In genomic region chr4:83010522-83011318, GRCh38 we compare ENCODE assay signal across 8 cellular contexts. TPM values are rescaled to one million over a fixed set of nuclear protein-coding genes. Genes with fewer than 3 reads are reported as not detected.
A peak's percentile ranks its signal among the peaks of the same experiment; 100 is the strongest.
DNase-seq lines count a peak whose midpoint lies in the region; ATAC-seq and TF ChIP-seq lines count a peak whose summit lies in the region.

Gene LIN54 (minus strand): TSS chr4:83010823. CDS start chr4:82984844, 25,979 bp downstream.

- H3K27ac ChIP-seq in GM23338 (ENCODE audit: low read depth): no peak within 1 kb of the TSS
- H3K27ac ChIP-seq in adrenal gland: peak within 1 kb of the TSS; percentile 76 to 89 (median 88)
- H3K27ac ChIP-seq in upper lobe of right lung: peak within 1 kb of the TSS; percentile 91

- H3K27me3 ChIP-seq in GM23338 (ENCODE audit: insufficient read depth) (peaks cover 15% of the 10 kb centered on the region), adrenal gland (no peaks in the 10 kb centered on the region), upper lobe of right lung (no peaks in the 10 kb centered on the region)

- DNase-seq in ELR (ENCODE audit: low read depth) (peak; percentile 78), GM23338 (ENCODE audit: low spot score) (peak; percentile 73), M059J (ENCODE audit: low read depth) (peak; percentile 70), adrenal gland (peak; percentile 82 to 89 (median 89)), left cardiac atrium (peak; percentile 87), progenitor cell of endocrine pancreas (ENCODE audit: low spot score, unreplicated experiment) (peak; percentile 52), upper lobe of right lung (peak; percentile 93)

- peak within 1 kb of the TSS; percentile 85 for H3K4me3 ChIP-seq in GM23338
- peak within 1 kb of the TSS; percentile 66 to 78 (median 71) for H3K4me3 ChIP-seq in adrenal gland
- peak within 1 kb of the TSS; percentile 90 for H3K4me3 ChIP-seq in upper lobe of right lung

- 0 to 1% (median 1%) methylated on average over 14 to 54 of the region's 54 CpGs for WGBS in adrenal gland, 4 donors

- H3K27me3 Mint-ChIP-seq in GM23338 (ENCODE audit: insufficient read depth, low read depth, poor library complexity) (peaks cover 24% of the 10 kb centered on the region), progenitor cell of endocrine pancreas (no peaks in the 10 kb centered on the region)
- H3K27me3 Mint-ChIP-seq in T-helper 1 cell treated with Interleukin-12 subunit alpha and Interleukin-12 subunit beta and Interleukin-4 antibody, amounts not matched to agents 30 μg/mL and 1 μg/mL, for 36 hours (ENCODE audit: low read depth): no peaks in the 10 kb centered on the region

- H3K36me3 Mint-ChIP-seq in GM23338 (ENCODE audit: low read depth) (no peaks in the 10 kb centered on the region; the same call in 2 of the 3 replicates), progenitor cell of endocrine pancreas (ENCODE audit: insufficient read depth) (no peaks in the 10 kb centered on the region)
- H3K36me3 Mint-ChIP-seq in T-helper 1 cell treated with Interleukin-12 subunit alpha and Interleukin-12 subunit beta and Interleukin-4 antibody, amounts not matched to agents 30 μg/mL and 1 μg/mL, for 36 hours (ENCODE audit: low read depth): peaks cover 4% of the 10 kb centered on the region

- peaks cover 12% of the 10 kb centered on the region; the same call in 1 of the 2 replicates for H3F3A ChIP-seq in GM23338 (replicated peaks; ENCODE audit: low read depth)

- peak in 1 of 2 donors; percentile 51 for TF ChIP-seq POLR2A in adrenal gland (IDR thresholded peaks at IDR 0.05)

- H3K4me2 ChIP-seq in GM23338: peak within 1 kb of the TSS; percentile 94

- no peaks in the 10 kb centered on the region for H3K36me3 ChIP-seq in GM23338 (ENCODE audit: insufficient read depth)
- no peaks in the 10 kb centered on the region for H3K36me3 ChIP-seq in adrenal gland (replicated peaks in 1 of 2)
- no peaks in the 10 kb centered on the region for H3K36me3 ChIP-seq in upper lobe of right lung

- intact Hi-C loops in adrenal gland (cut with DNase I): no loop called here
- intact Hi-C loops in left cardiac atrium (cut with DNase I): loop anchor here (5.0 to 10.0 kb wide), 2 partner anchors 106 to 108 kb away; partner anchors contain the start of gene THAP9 (in 2 of the 2)
- intact Hi-C loops in upper lobe of right lung (cut with DNase I): no loop called here

- peaks cover 30% of the 10 kb centered on the region for H3K4me1 Mint-ChIP-seq in GM23338
- peaks cover 42% of the 10 kb centered on the region for H3K4me1 Mint-ChIP-seq in T-helper 1 cell treated with Interleukin-12 subunit alpha and Interleukin-12 subunit beta and Interleukin-4 antibody, amounts not matched to agents 30 μg/mL and 1 μg/mL, for 36 hours (ENCODE audit: low read depth)
- H3K4me1 Mint-ChIP-seq in progenitor cell of endocrine pancreas (ENCODE audit: low read depth): peaks cover 28% of the 10 kb centered on the region

- no peaks in the 10 kb centered on the region for H3K9me3 ChIP-seq in adrenal gland (replicated peaks in 1 of 3)
- no peaks in the 10 kb centered on the region for H3K9me3 ChIP-seq in upper lobe of right lung

- peak within 1 kb of the TSS; percentile 92; the same call in 1 of the 2 replicates for H2AFZ ChIP-seq in GM23338

- ATAC-seq in GM23338: peak; percentile 29
- ATAC-seq in left cardiac atrium: peak; percentile 50 to 71
- ATAC-seq in upper lobe of right lung: peak; percentile 69

- peaks cover 32% of the 10 kb centered on the region for H3K79me2 ChIP-seq in GM23338 (replicated peaks; ENCODE audit: insufficient read depth)

- H3K9me3 Mint-ChIP-seq in GM23338 (no peaks in the 10 kb centered on the region), progenitor cell of endocrine pancreas (ENCODE audit: low read depth) (no peaks in the 10 kb centered on the region)
- no peaks in the 10 kb centered on the region for H3K9me3 Mint-ChIP-seq in T-helper 1 cell treated with Interleukin-12 subunit alpha and Interleukin-12 subunit beta and Interleukin-4 antibody, amounts not matched to agents 30 μg/mL and 1 μg/mL, for 36 hours

- H3K4me1 ChIP-seq in GM23338 (ENCODE audit: insufficient read depth): peaks cover 18% of the 10 kb centered on the region
- H3K4me1 ChIP-seq in adrenal gland (replicated peaks in 1 of 2): peaks cover 4 to 31% of the 10 kb centered on the region in 2 donors
- H3K4me1 ChIP-seq in upper lobe of right lung: peaks cover 35% of the 10 kb centered on the region

- H3K27ac Mint-ChIP-seq in GM23338 (no peak within 1 kb of the TSS), progenitor cell of endocrine pancreas (peak within 1 kb of the TSS; percentile 93)
- peak within 1 kb of the TSS; percentile 96 for H3K27ac Mint-ChIP-seq in T-helper 1 cell treated with Interleukin-12 subunit alpha and Interleukin-12 subunit beta and Interleukin-4 antibody, amounts not matched to agents 30 μg/mL and 1 μg/mL, for 36 hours

- H3K4me3 Mint-ChIP-seq in GM23338 (peak within 1 kb of the TSS; percentile 88), progenitor cell of endocrine pancreas (ENCODE audit: low read depth) (peak within 1 kb of the TSS; percentile 89)
- H3K4me3 Mint-ChIP-seq in T-helper 1 cell treated with Interleukin-12 subunit alpha and Interleukin-12 subunit beta and Interleukin-4 antibody, amounts not matched to agents 30 μg/mL and 1 μg/mL, for 36 hours: peak within 1 kb of the TSS; percentile 94

- no peaks in the 10 kb centered on the region for H3K9me2 ChIP-seq in GM23338 (ENCODE audit: insufficient read depth)

- TF ChIP-seq CTCF in GM23338 (conservative IDR thresholded peaks at IDR 0.05; ENCODE audit: low read depth in 2 of 2) (no peak), adrenal gland (IDR thresholded peaks at IDR 0.05) (no peak), progenitor cell of endocrine pancreas (IDR thresholded peaks at IDR 0.05; ENCODE audit: unreplicated experiment) (no peak), upper lobe of right lung (IDR thresholded peaks at IDR 0.05) (no peak)

- H4K20me1 ChIP-seq in GM23338 (replicated peaks; ENCODE audit: insufficient read depth): peaks cover 4% of the 10 kb centered on the region

TF ChIP-seq in GM23338, 12 proteins besides CTCF, POLR2A, EP300 and RAD21:
- TF ChIP-seq CREB1 (CRISPR knock-in tag; IDR thresholded peaks at IDR 0.05; ENCODE audit: low read depth) (peak; percentile 67), REST (IDR thresholded peaks at IDR 0.05; ENCODE audit: unreplicated experiment) (no peak), EZH2phosphoT487 (IDR thresholded peaks at IDR 0.05; ENCODE audit: unreplicated experiment) (no peak), STAT1 (IDR thresholded peaks at IDR 0.05; ENCODE audit: unreplicated experiment) (no peak)

RNA-seq across cellular contexts. Expression of gene LIN54, which starts in this region (rescaled TPM):
- 11.2 and 15.7 TPM in 2 replicates for total RNA-seq in GM23338 (2014; rRNA removed; shearing (Covaris generic))
- 3.7 and 4.0 TPM in 2 replicates for polyA plus RNA-seq in GM23338 (2016; fragmentation: Nextera tagmentation; extraction: Ambion mirVana)
- total RNA-seq in M059J (2014; rRNA removed; shearing (Covaris generic)): 15.6 and 21.4 TPM in 2 replicates
- 10 to 100 TPM in 4 of 8 donors, 1 to 10 TPM in 4; 6.8 to 12.7 (median 9.8) TPM for total RNA-seq in adrenal gland
- 10 to 100 TPM in 1 of 3 donors, 1 to 10 TPM in 2; 1.4 to 11.0 (median 2.0) TPM for polyA plus RNA-seq in adrenal gland
- total RNA-seq in left cardiac atrium: 1 to 10 TPM; 6.0 to 6.8 TPM
- total RNA-seq in progenitor cell of endocrine pancreas: 19.3 and 19.6 TPM in 2 replicates
- 9.8 TPM for total RNA-seq in upper lobe of right lung

Comparison
In these comparisons a context has a peak if more than half of its experiments do, and no peak if none do; other contexts are left out.
1. intact Hi-C loops: an anchor here in left cardiac atrium (5.0 to 10.0 kb wide); none called in adrenal gland and upper lobe of right lung.